ENCODE assay signal across 1 cellular context in the genomic region with DNA sequence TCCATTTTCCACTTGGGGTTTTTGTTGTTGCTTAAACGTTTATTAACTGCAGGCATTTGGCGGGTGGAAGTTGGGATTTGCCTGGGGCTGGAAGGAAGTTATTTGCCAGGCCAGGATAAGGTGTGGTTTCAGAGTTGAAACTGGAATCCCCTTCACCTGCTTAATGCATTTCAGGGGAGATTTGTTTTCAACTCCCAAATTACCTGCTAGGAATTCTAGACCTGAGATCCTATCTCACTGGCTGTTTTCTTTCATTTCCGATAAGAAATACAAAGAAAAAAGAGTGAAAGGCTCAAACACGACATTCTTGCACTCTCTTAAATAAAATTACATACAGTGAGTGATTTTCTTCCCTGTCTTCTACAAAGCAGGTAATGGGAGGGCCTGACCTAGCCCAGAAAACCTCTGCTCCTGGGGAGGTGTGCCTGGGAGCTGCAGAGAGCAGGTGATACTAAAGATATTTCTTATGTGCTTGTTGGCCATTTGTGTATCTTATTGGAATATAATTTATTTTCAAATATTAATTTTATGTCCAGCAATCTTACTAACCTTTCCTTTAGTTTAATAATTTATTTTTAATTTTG.
TF ChIP-seq lines count a peak whose summit lies in the region.

No MANE protein-coding gene starts in this region.

TF ChIP-seq in H1, 55 proteins besides CTCF, POLR2A, EP300 and RAD21:
- TF ChIP-seq FOSL1 (IDR thresholded peaks at IDR 0.05; ENCODE audit: insufficient read depth, low read depth, low read length) (no peak), CTBP2 (IDR thresholded peaks at IDR 0.05; ENCODE audit: borderline replicate concordance, insufficient read depth, insufficient read length, low read length) (no peak), SAP30 (IDR thresholded peaks at IDR 0.05; ENCODE audit: insufficient read depth, insufficient replicate concordance, low read length) (no peak), HDAC2 (IDR thresholded peaks at IDR 0.05; ENCODE audit: borderline replicate concordance in 1 of 2, low read depth in 2 of 2, low read length in 2 of 2) (no peak), SUZ12 (IDR thresholded peaks at IDR 0.05; ENCODE audit: low read length) (no peak), HDAC6 (IDR thresholded peaks at IDR 0.05; ENCODE audit: low read depth, low read length) (no peak), BRCA1 (IDR thresholded peaks at IDR 0.05; ENCODE audit: low read depth, low read length) (no peak), GABPA (IDR thresholded peaks at IDR 0.05; ENCODE audit: borderline replicate concordance, insufficient read depth, low read length) (no peak), TBP (IDR thresholded peaks at IDR 0.05; ENCODE audit: low read depth, low read length) (no peak), CBX8 (IDR thresholded peaks at IDR 0.05; ENCODE audit: borderline replicate concordance, low read depth, low read length) (no peak), POLR2AphosphoS5 (IDR thresholded peaks at IDR 0.05; ENCODE audit: low read depth, low read length) (no peak), SIRT6 (IDR thresholded peaks at IDR 0.05; ENCODE audit: low read length) (no peak), EZH2 (IDR thresholded peaks at IDR 0.05; ENCODE audit: low read depth, low read length, severe bottlenecking) (no peak), CHD2 (IDR thresholded peaks at IDR 0.05; ENCODE audit: low read length) (no peak), MAFK (IDR thresholded peaks at IDR 0.05; ENCODE audit: low read depth, low read length) (no peak), RBBP5 (IDR thresholded peaks at IDR 0.05; ENCODE audit: borderline replicate concordance, low read depth, low read length) (no peak), KDM4A (IDR thresholded peaks at IDR 0.05; ENCODE audit: low read depth, low read length, severe bottlenecking) (no peak), RNF2 (IDR thresholded peaks at IDR 0.05; ENCODE audit: borderline replicate concordance, low read depth, low read length, missing control alignments, poor library complexity, severe bottlenecking) (no peak)
- TF ChIP-seq, protein P1, sequence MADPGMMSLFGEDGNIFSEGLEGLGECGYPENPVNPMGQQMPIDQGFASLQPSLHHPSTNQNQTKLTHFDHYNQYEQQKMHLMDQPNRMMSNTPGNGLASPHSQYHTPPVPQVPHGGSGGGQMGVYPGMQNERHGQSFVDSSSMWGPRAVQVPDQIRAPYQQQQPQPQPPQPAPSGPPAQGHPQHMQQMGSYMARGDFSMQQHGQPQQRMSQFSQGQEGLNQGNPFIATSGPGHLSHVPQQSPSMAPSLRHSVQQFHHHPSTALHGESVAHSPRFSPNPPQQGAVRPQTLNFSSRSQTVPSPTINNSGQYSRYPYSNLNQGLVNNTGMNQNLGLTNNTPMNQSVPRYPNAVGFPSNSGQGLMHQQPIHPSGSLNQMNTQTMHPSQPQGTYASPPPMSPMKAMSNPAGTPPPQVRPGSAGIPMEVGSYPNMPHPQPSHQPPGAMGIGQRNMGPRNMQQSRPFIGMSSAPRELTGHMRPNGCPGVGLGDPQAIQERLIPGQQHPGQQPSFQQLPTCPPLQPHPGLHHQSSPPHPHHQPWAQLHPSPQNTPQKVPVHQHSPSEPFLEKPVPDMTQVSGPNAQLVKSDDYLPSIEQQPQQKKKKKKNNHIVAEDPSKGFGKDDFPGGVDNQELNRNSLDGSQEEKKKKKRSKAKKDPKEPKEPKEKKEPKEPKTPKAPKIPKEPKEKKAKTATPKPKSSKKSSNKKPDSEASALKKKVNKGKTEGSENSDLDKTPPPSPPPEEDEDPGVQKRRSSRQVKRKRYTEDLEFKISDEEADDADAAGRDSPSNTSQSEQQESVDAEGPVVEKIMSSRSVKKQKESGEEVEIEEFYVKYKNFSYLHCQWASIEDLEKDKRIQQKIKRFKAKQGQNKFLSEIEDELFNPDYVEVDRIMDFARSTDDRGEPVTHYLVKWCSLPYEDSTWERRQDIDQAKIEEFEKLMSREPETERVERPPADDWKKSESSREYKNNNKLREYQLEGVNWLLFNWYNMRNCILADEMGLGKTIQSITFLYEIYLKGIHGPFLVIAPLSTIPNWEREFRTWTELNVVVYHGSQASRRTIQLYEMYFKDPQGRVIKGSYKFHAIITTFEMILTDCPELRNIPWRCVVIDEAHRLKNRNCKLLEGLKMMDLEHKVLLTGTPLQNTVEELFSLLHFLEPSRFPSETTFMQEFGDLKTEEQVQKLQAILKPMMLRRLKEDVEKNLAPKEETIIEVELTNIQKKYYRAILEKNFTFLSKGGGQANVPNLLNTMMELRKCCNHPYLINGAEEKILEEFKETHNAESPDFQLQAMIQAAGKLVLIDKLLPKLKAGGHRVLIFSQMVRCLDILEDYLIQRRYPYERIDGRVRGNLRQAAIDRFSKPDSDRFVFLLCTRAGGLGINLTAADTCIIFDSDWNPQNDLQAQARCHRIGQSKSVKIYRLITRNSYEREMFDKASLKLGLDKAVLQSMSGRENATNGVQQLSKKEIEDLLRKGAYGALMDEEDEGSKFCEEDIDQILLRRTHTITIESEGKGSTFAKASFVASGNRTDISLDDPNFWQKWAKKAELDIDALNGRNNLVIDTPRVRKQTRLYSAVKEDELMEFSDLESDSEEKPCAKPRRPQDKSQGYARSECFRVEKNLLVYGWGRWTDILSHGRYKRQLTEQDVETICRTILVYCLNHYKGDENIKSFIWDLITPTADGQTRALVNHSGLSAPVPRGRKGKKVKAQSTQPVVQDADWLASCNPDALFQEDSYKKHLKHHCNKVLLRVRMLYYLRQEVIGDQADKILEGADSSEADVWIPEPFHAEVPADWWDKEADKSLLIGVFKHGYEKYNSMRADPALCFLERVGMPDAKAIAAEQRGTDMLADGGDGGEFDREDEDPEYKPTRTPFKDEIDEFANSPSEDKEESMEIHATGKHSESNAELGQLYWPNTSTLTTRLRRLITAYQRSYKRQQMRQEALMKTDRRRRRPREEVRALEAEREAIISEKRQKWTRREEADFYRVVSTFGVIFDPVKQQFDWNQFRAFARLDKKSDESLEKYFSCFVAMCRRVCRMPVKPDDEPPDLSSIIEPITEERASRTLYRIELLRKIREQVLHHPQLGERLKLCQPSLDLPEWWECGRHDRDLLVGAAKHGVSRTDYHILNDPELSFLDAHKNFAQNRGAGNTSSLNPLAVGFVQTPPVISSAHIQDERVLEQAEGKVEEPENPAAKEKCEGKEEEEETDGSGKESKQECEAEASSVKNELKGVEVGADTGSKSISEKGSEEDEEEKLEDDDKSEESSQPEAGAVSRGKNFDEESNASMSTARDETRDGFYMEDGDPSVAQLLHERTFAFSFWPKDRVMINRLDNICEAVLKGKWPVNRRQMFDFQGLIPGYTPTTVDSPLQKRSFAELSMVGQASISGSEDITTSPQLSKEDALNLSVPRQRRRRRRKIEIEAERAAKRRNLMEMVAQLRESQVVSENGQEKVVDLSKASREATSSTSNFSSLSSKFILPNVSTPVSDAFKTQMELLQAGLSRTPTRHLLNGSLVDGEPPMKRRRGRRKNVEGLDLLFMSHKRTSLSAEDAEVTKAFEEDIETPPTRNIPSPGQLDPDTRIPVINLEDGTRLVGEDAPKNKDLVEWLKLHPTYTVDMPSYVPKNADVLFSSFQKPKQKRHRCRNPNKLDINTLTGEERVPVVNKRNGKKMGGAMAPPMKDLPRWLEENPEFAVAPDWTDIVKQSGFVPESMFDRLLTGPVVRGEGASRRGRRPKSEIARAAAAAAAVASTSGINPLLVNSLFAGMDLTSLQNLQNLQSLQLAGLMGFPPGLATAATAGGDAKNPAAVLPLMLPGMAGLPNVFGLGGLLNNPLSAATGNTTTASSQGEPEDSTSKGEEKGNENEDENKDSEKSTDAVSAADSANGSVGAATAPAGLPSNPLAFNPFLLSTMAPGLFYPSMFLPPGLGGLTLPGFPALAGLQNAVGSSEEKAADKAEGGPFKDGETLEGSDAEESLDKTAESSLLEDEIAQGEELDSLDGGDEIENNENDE (IDR thresholded peaks at IDR 0.05; ENCODE audit: insufficient replicate concordance, low read length) = no peak
- TF ChIP-seq, protein P2, sequence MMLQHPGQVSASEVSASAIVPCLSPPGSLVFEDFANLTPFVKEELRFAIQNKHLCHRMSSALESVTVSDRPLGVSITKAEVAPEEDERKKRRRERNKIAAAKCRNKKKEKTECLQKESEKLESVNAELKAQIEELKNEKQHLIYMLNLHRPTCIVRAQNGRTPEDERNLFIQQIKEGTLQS (IDR thresholded peaks at IDR 0.05; ENCODE audit: insufficient read depth, low read depth, low read length) = no peak
